Comparison of ENCODE assay signal across 1 cellular context in the genomic region with DNA sequence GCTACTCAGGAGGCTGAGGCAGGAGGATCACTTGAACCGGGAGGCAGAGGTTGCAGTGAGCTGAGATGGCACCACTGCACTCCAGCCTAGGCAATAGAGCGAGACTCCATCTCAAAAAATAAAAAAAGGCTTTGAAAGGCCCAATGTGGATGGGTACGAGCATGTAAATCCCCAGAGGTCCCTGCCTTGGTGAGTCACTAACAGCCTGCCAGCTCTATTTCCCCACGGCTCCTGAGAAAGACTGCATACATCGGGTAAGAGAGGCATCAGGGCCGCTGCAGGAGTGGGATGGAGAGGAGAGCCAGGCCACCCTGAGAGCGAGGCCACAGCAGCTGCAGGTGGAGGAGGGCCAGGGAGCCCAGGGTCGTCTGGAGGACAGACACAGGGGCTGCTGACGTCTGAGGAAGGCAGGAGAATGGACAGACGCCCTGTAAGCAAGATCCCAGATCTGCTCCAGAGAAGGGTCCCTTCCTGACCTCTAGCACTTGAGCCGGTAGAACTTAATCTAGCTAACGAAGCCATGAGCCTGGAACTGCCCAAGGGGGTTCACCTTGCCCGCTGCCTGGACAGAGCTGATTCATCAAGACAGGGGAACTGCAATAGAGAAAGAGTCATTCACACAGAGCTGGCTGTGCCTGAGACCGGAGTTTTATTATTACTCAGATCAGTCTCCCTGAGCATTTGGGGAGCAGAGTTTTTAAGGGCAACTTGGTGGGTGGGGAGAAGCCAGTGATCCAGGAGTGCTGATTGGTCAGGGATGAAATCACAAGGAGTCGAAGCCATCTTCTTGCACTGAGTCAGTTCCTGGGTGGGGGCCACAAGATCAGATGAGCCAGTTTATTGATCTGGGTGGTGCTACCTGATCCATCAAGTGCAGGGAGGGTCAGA.
TF ChIP-seq lines count a peak whose summit lies in the region.

No MANE protein-coding gene starts in this region.

TF ChIP-seq in SK-N-SH, 30 proteins besides CTCF, POLR2A, EP300 and RAD21 (continued from another document):
- TF ChIP-seq, protein P1, sequence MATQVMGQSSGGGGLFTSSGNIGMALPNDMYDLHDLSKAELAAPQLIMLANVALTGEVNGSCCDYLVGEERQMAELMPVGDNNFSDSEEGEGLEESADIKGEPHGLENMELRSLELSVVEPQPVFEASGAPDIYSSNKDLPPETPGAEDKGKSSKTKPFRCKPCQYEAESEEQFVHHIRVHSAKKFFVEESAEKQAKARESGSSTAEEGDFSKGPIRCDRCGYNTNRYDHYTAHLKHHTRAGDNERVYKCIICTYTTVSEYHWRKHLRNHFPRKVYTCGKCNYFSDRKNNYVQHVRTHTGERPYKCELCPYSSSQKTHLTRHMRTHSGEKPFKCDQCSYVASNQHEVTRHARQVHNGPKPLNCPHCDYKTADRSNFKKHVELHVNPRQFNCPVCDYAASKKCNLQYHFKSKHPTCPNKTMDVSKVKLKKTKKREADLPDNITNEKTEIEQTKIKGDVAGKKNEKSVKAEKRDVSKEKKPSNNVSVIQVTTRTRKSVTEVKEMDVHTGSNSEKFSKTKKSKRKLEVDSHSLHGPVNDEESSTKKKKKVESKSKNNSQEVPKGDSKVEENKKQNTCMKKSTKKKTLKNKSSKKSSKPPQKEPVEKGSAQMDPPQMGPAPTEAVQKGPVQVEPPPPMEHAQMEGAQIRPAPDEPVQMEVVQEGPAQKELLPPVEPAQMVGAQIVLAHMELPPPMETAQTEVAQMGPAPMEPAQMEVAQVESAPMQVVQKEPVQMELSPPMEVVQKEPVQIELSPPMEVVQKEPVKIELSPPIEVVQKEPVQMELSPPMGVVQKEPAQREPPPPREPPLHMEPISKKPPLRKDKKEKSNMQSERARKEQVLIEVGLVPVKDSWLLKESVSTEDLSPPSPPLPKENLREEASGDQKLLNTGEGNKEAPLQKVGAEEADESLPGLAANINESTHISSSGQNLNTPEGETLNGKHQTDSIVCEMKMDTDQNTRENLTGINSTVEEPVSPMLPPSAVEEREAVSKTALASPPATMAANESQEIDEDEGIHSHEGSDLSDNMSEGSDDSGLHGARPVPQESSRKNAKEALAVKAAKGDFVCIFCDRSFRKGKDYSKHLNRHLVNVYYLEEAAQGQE (IDR thresholded peaks at IDR 0.05; ENCODE audit: low read depth, low read length): no peak
- TF ChIP-seq FOXM1 (IDR thresholded peaks at IDR 0.05; ENCODE audit: low read depth): no peak
- TF ChIP-seq, protein P2, sequence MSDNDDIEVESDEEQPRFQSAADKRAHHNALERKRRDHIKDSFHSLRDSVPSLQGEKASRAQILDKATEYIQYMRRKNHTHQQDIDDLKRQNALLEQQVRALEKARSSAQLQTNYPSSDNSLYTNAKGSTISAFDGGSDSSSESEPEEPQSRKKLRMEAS (IDR thresholded peaks at IDR 0.05; ENCODE audit: low read depth): no peak
- no peak for TF ChIP-seq JUND (IDR thresholded peaks at IDR 0.05)
- TF ChIP-seq GABPA (IDR thresholded peaks at IDR 0.05; ENCODE audit: low read depth): no peak
- TF ChIP-seq SIN3A (IDR thresholded peaks at IDR 0.05; ENCODE audit: borderline replicate concordance, low read depth, low read length): no peak
- TF ChIP-seq, protein P3, sequence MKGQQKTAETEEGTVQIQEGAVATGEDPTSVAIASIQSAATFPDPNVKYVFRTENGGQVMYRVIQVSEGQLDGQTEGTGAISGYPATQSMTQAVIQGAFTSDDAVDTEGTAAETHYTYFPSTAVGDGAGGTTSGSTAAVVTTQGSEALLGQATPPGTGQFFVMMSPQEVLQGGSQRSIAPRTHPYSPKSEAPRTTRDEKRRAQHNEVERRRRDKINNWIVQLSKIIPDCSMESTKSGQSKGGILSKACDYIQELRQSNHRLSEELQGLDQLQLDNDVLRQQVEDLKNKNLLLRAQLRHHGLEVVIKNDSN (IDR thresholded peaks at IDR 0.05; ENCODE audit: borderline replicate concordance, low read depth): no peak
- TF ChIP-seq TEAD4 (IDR thresholded peaks at IDR 0.05; ENCODE audit: borderline replicate concordance, insufficient read depth): no peak
